In genomic region chr12:116293687-116294463, GRCh38 we compare ENCODE assay signal across 15 cellular contexts.
"Had no signal": no experiment of that assay in that cellular context is flagged by ENCODE, and none has a peak within 500 bp of the region (broad histone marks: within the 10 kb centered on the region; RNA-seq: fewer than 3 reads in every experiment).

No MANE protein-coding gene starts in this region.

- H3K9me3 Mint-ChIP-seq: activated CD8-positive, alpha-beta T cell treated with anti-CD3 and anti-CD28 coated beads for 36 hours had no signal

- H3K27ac ChIP-seq: cardiac muscle cell, ovary, testis had no signal

- H3K36me3 Mint-ChIP-seq: natural killer cell had no signal

- H3K27me3 ChIP-seq: cardiac muscle cell, ovary, testis had no signal

- H3K36me3 ChIP-seq: cardiac muscle cell, ovary had no signal

- H3K4me3 Mint-ChIP-seq: activated CD4-positive, alpha-beta T cell treated with anti-CD3 and anti-CD28 coated beads for 36 hours; activated CD8-positive, alpha-beta T cell treated with anti-CD3 and anti-CD28 coated beads for 36 hours; activated T-helper 1 cell treated with anti-CD3 and anti-CD28 coated beads, Interleukin-12 subunit alpha, Interleukin-12 subunit beta, Interleukin-2, Interleukin-4 antibody, amounts not matched to agents 30 ng/mL and 10 ng/mL and 1 ng/mL, durations not matched to agents 14 hours and 24 hours and 36 hours; natural killer cell; stimulated activated naive CD8-positive, alpha-beta T cell treated with anti-CD3 and anti-CD28 coated beads, Interleukin-15, amount 100 ng/mL, for 72 hours had no signal

- H3K4me1 Mint-ChIP-seq: activated CD4-positive, alpha-beta T cell treated with anti-CD3 and anti-CD28 coated beads for 36 hours; natural killer cell; stimulated activated naive CD8-positive, alpha-beta T cell treated with anti-CD3 and anti-CD28 coated beads, Interleukin-15, amount 100 ng/mL, for 72 hours had no signal

- H3K4me3 ChIP-seq: cardiac muscle cell, mucosa of descending colon, ovary, testis had no signal

- H3K27ac Mint-ChIP-seq: activated CD4-positive, alpha-beta T cell treated with anti-CD3 and anti-CD28 coated beads for 36 hours; activated CD8-positive, alpha-beta T cell treated with anti-CD3 and anti-CD28 coated beads for 36 hours; activated T-helper 1 cell treated with anti-CD3 and anti-CD28 coated beads, Interleukin-12 subunit alpha, Interleukin-12 subunit beta, Interleukin-2, Interleukin-4 antibody, amounts not matched to agents 30 ng/mL and 10 ng/mL and 1 ng/mL, durations not matched to agents 14 hours and 24 hours and 36 hours; natural killer cell; stimulated activated naive CD8-positive, alpha-beta T cell treated with anti-CD3 and anti-CD28 coated beads, Interleukin-15, amount 100 ng/mL, for 72 hours had no signal

- H3K9me3 ChIP-seq: mucosa of descending colon, ovary, testis had no signal

- DNase-seq: activated CD4-positive, alpha-beta T cell treated with anti-CD3 and anti-CD28 coated beads for 36 hours; activated CD8-positive, alpha-beta memory T cell treated with anti-CD3 and anti-CD28 coated beads, Interleukin-2, amount 50 U/mL, for 48 hours; activated CD8-positive, alpha-beta T cell treated with anti-CD3 and anti-CD28 coated beads for 36 hours; activated naive CD4-positive, alpha-beta T cell; aorta; mucosa of descending colon; natural killer cell; ovary; stimulated activated CD4-positive, alpha-beta T cell treated with anti-CD3 and anti-CD28 coated beads, Interleukin-15, amount 100 ng/mL, for 24 hours; stimulated activated CD4-positive, alpha-beta T cell treated with anti-CD3 and anti-CD28 coated beads, Interleukin-4, amount 100 ng/mL, for 24 hours; stimulated activated naive CD8-positive, alpha-beta T cell treated with anti-CD3 and anti-CD28 coated beads, Interleukin-15, amount 100 ng/mL, for 72 hours; T1000; testis had no signal
